Comparison of ENCODE assay signal across 24 cellular contexts in the genomic region with DNA sequence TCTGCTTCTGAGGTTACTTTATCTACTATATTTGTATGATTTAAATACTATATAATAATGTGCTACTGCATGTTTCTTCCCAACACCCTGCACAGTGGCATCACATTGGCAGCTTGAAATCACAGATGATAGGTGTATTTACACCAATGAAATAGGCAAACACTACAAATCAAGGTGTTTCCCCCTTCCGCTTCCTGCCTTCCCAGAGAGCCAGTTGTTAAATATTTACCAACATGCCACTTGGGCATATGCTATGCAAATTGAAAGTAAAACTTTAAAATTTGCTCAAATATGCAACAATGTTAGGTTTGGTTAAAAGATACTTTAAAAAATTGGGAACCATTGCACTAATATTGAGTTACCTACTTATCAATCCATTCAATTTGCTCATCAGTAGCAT.
"Had no signal": no experiment of that assay in that cellular context is flagged by ENCODE, and none has a peak within 500 bp of the region (broad histone marks: within the 10 kb centered on the region; RNA-seq: fewer than 3 reads in every experiment).

No MANE protein-coding gene starts in this region.

- DNase-seq: activated CD4-positive, alpha-beta memory T cell treated with anti-CD3 and anti-CD28 coated beads for 36 hours; activated CD4-positive, alpha-beta T cell treated with anti-CD3 and anti-CD28 coated beads for 36 hours; activated CD4-positive, alpha-beta T cell treated with anti-CD3 and anti-CD28 coated beads, Interleukin-2, amount 10 ng/mL, durations not matched to agents 24 days and 14 days; activated CD4-positive, CD25-positive, alpha-beta regulatory T cell; activated CD4-positive, CD25-positive, alpha-beta regulatory T cell treated with anti-CD3 and anti-CD28 coated beads, Interleukin-2, amount 50 U/mL, for 72 hours; activated CD8-positive, alpha-beta memory T cell treated with anti-CD3 and anti-CD28 coated beads, Interleukin-2, amount 10 ng/mL, durations not matched to agents 7 days and 5 days; activated CD8-positive, alpha-beta memory T cell treated with anti-CD3 and anti-CD28 coated beads, Interleukin-2, amount 50 U/mL, for 4 hours; activated CD8-positive, alpha-beta T cell treated with anti-CD3 and anti-CD28 coated beads, Interleukin-2, amount 10 ng/mL, durations not matched to agents 7 days and 5 days; activated gamma-delta T cell; activated naive CD4-positive, alpha-beta T cell; activated naive CD4-positive, alpha-beta T cell treated with anti-CD3 and anti-CD28 coated beads, Interleukin-2, amount 10 ng/mL, durations not matched to agents 7 days and 5 days; activated naive CD8-positive, alpha-beta T cell treated with anti-CD3 and anti-CD28 coated beads, Interleukin-2, amount 10 ng/mL, durations not matched to agents 7 days and 5 days; activated T-cell treated with anti-CD3 and anti-CD28 coated beads, Interleukin-2, amount 50 U/mL, for 1 hour; activated T-cell treated with anti-CD3 and anti-CD28 coated beads, Interleukin-2, amount 50 U/mL, for 48 hours; central memory CD4-positive, alpha-beta T cell; cerebellar nuclear complex; colonic mucosa; effector CD8-positive, alpha-beta T cell; esophagus squamous epithelium; foreskin melanocyte; heart right ventricle; T-helper 2 cell had no signal

- ATAC-seq: activated CD4-positive, alpha-beta T cell treated with anti-CD3 and anti-CD28 coated beads for 36 hours; activated CD8-positive, alpha-beta memory T cell treated with anti-CD3 and anti-CD28 coated beads, Interleukin-2, amount 10 ng/mL, durations not matched to agents 7 days and 5 days; activated CD8-positive, alpha-beta T cell treated with anti-CD3 and anti-CD28 coated beads, Interleukin-2, amount 10 ng/mL, durations not matched to agents 7 days and 5 days; activated naive CD4-positive, alpha-beta T cell treated with anti-CD3 and anti-CD28 coated beads, Interleukin-2, amount 50 U/mL, for 72 hours; gastroesophageal sphincter; heart right ventricle had no signal
